ENCODE assay signal across 20 cellular contexts in the genomic region with DNA sequence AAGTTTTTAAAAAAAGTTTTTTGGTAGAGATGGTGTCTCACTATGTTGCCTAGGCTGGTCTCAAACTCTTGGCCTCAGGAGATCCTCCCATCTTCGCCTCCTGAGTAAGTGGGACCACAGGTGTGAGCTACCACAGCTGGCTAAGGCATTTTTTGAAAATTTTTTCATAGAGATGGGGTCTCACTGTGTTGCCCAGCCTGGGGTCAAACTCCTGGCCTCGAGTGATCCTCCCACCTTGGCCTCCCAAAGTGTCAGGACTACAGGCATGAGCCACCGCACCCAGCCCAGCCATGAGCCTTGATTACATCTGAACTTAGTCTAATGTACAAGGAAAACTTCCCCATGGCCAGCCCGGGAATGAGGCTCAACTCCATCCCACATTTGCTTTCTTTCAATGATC.
"Had no signal": no experiment of that assay in that cellular context is flagged by ENCODE, and none has a peak within 500 bp of the region (broad histone marks: within the 10 kb centered on the region; RNA-seq: fewer than 3 reads in every experiment).

No MANE protein-coding gene starts in this region.

- H3K4me3 Mint-ChIP-seq: effector memory CD8-positive, alpha-beta T cell; mesothelial cell of epicardium; natural killer cell treated with Interleukin-12 subunit alpha and Interleukin-12 subunit beta and Interleukin-15 and Interleukin-18, amount 100 ng/mL, for 72 hours; neural progenitor cell had no signal

- DNase-seq: effector memory CD8-positive, alpha-beta T cell; glutamatergic neuron; islet precursor cell; nucleus accumbens; pancreas; right cardiac atrium; small intestine; stimulated activated CD4-positive, alpha-beta T cell treated with anti-CD3 and anti-CD28 coated beads, Interleukin-12 subunit alpha, Interleukin-12 subunit beta, amount 100 ng/mL, for 4 hours; stimulated activated naive CD4-positive, alpha-beta T cell; stomach; substantia nigra; trophoblast cell had no signal

- H3K4me1 ChIP-seq: pancreas had no signal

- H3K36me3 ChIP-seq: neural progenitor cell, pancreas, stomach had no signal

- H3K27ac Mint-ChIP-seq: effector memory CD8-positive, alpha-beta T cell; mesothelial cell of epicardium; neural progenitor cell; progenitor cell of endocrine pancreas had no signal

- H3K9me3 ChIP-seq: esophagus muscularis mucosa, gastroesophageal sphincter, pancreas, stomach had no signal

- H2AFZ ChIP-seq: neural progenitor cell had no signal

- H3K4me3 ChIP-seq: esophagus muscularis mucosa, gastroesophageal sphincter, neural progenitor cell, pancreas, stomach had no signal

- H3K9me3 Mint-ChIP-seq: effector memory CD8-positive, alpha-beta T cell; mesothelial cell of epicardium; natural killer cell treated with Interleukin-12 subunit alpha and Interleukin-12 subunit beta and Interleukin-15 and Interleukin-18, amount 100 ng/mL, for 72 hours; neural progenitor cell had no signal

- H3K9ac ChIP-seq: neural progenitor cell had no signal

- H3K27ac ChIP-seq: epithelial cell of prostate, neural progenitor cell, pancreas had no signal

- ATAC-seq: effector memory CD8-positive, alpha-beta T cell; gastroesophageal sphincter; left lobe of liver; natural killer cell treated with Interleukin-12 subunit alpha and Interleukin-12 subunit beta and Interleukin-15 and Interleukin-18, amount 100 ng/mL, for 72 hours; pancreas; right cardiac atrium had no signal

- H3K27me3 ChIP-seq: esophagus muscularis mucosa, gastroesophageal sphincter, neural progenitor cell, pancreas, stomach had no signal

- H3K36me3 Mint-ChIP-seq: mesothelial cell of epicardium; natural killer cell treated with Interleukin-12 subunit alpha and Interleukin-12 subunit beta and Interleukin-15 and Interleukin-18, amount 100 ng/mL, for 72 hours had no signal

- H3K4me2 ChIP-seq: neural progenitor cell had no signal
